ENCODE assay signal across 32 cellular contexts in the genomic region with DNA sequence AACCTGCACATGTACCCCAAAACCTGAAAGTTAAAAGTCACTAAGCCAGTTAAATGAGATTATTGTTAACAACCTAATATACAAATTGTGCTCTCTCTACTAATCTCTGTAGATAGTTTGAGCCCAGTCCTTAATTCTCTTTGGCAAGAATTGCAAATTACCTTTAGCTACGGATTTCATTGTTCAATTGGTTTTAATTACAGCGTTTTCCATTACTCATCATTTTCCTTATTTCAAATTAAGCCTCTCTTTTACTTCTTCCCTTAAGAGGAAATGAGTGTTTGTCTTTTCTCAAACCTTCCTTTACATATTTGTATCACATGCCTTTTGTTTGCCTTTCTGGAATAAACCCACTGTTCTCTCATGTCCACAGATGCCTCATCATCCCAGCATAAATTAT.
"Had no signal": no experiment of that assay in that cellular context is flagged by ENCODE, and none has a peak within 500 bp of the region (broad histone marks: within the 10 kb centered on the region; RNA-seq: fewer than 3 reads in every experiment).

No MANE protein-coding gene starts in this region.

- H3K36me3 ChIP-seq: brain microvascular endothelial cell, neutrophil, thoracic aorta, uterus had no signal

- H3K27ac Mint-ChIP-seq: activated CD4-positive, alpha-beta memory T cell treated with anti-CD3 and anti-CD28 coated beads, Interleukin-2, amount 10 ng/mL, durations not matched to agents 7 days and 5 days; activated CD4-positive, alpha-beta T cell treated with anti-CD3 and anti-CD28 coated beads, Interleukin-2, amount 10 ng/mL, durations not matched to agents 7 days and 5 days; activated T-helper 17 cell treated with anti-CD3 and anti-CD28 coated beads, Interleukin-2, amount 50 U/mL, for 72 hours; immature natural killer cell; naive B cell; nephron progenitor cell; stimulated activated effector memory CD8-positive, alpha-beta T cell treated with anti-CD3 and anti-CD28 coated beads, Interleukin-12 subunit alpha, Interleukin-12 subunit beta, amount 100 ng/mL, for 72 hours; stimulated activated naive CD8-positive, alpha-beta T cell treated with anti-CD3 and anti-CD28 coated beads, Interleukin-15, Interleukin-2, amounts not matched to agents 100 ng/mL and 50 ng/mL, for 24 hours; T-helper 2 cell treated with Interferon-gamma antibody and Interleukin-4, amounts not matched to agents 5 μg/mL and 100 μg/mL, for 36 hours; type B pancreatic cell had no signal

- H3K4me1 ChIP-seq: uterus had no signal

- H3K27me3 Mint-ChIP-seq: activated CD4-positive, alpha-beta memory T cell treated with anti-CD3 and anti-CD28 coated beads, Interleukin-2, amount 10 ng/mL, durations not matched to agents 7 days and 5 days; activated CD4-positive, alpha-beta T cell treated with anti-CD3 and anti-CD28 coated beads, Interleukin-2, amount 10 ng/mL, durations not matched to agents 7 days and 5 days; activated T-helper 17 cell treated with anti-CD3 and anti-CD28 coated beads, Interleukin-2, amount 50 U/mL, for 72 hours; naive B cell; stimulated activated naive CD8-positive, alpha-beta T cell treated with anti-CD3 and anti-CD28 coated beads, Interleukin-15, Interleukin-2, amounts not matched to agents 100 ng/mL and 50 ng/mL, for 24 hours had no signal

- FAIRE-seq: astrocyte, kidney had no signal

- DNase-seq: activated CD4-positive, alpha-beta memory T cell treated with anti-CD3 and anti-CD28 coated beads, Interleukin-2, amount 10 ng/mL, durations not matched to agents 7 days and 5 days; activated CD4-positive, alpha-beta T cell treated with anti-CD3 and anti-CD28 coated beads for 1 hour; activated CD4-positive, alpha-beta T cell treated with anti-CD3 and anti-CD28 coated beads, Interleukin-2, amount 10 ng/mL, durations not matched to agents 7 days and 5 days; activated gamma-delta T cell treated with Interleukin-2 at 50 U/mL for 16 hours; activated naive CD4-positive, alpha-beta T cell treated with anti-CD3 and anti-CD28 coated beads, Interleukin-2, amount 50 U/mL, for 16 hours; activated T-cell treated with anti-CD3 and anti-CD28 coated beads, Interleukin-2, amount 50 U/mL, for 4 hours; amniotic stem cell; brain microvascular endothelial cell; caudate nucleus; head of caudate nucleus; hippocampal formation; immature natural killer cell; kidney; left colon; mammary epithelial cell; naive B cell; nephron progenitor cell; stimulated activated CD4-positive, alpha-beta T cell treated with anti-CD3 and anti-CD28 coated beads, Interleukin-12 subunit alpha, Interleukin-12 subunit beta, amount 100 ng/mL, for 4 hours; stimulated activated CD4-positive, alpha-beta T cell treated with anti-CD3 and anti-CD28 coated beads, Interleukin-4, amount 100 ng/mL, for 24 hours; T-helper 1 cell; uterus had no signal

- H3K27ac ChIP-seq: brain microvascular endothelial cell, neutrophil, thoracic aorta, uterus had no signal

- H3K27me3 ChIP-seq: brain microvascular endothelial cell, neutrophil, uterus had no signal

- H3K9me3 ChIP-seq: neutrophil, thoracic aorta, uterus had no signal

- H3K36me3 Mint-ChIP-seq: naive B cell; stimulated activated effector memory CD8-positive, alpha-beta T cell treated with anti-CD3 and anti-CD28 coated beads, Interleukin-12 subunit alpha, Interleukin-12 subunit beta, amount 100 ng/mL, for 72 hours; type B pancreatic cell had no signal

- ATAC-seq: activated T-cell treated with anti-CD3 and anti-CD28 coated beads, Interleukin-2, amount 50 U/mL, for 4 hours; activated T-helper 17 cell treated with anti-CD3 and anti-CD28 coated beads, Interleukin-2, amount 50 U/mL, for 72 hours; esophagus mucosa; left colon; sciatic nerve; stimulated activated effector memory CD8-positive, alpha-beta T cell treated with anti-CD3 and anti-CD28 coated beads, Interleukin-12 subunit alpha, Interleukin-12 subunit beta, amount 100 ng/mL, for 72 hours had no signal

- H3K4me1 Mint-ChIP-seq: activated CD4-positive, alpha-beta memory T cell treated with anti-CD3 and anti-CD28 coated beads, Interleukin-2, amount 10 ng/mL, durations not matched to agents 7 days and 5 days; activated CD4-positive, alpha-beta T cell treated with anti-CD3 and anti-CD28 coated beads, Interleukin-2, amount 10 ng/mL, durations not matched to agents 7 days and 5 days; activated T-helper 17 cell treated with anti-CD3 and anti-CD28 coated beads, Interleukin-2, amount 50 U/mL, for 72 hours; immature natural killer cell; naive B cell; nephron progenitor cell; stimulated activated effector memory CD8-positive, alpha-beta T cell treated with anti-CD3 and anti-CD28 coated beads, Interleukin-12 subunit alpha, Interleukin-12 subunit beta, amount 100 ng/mL, for 72 hours had no signal

- H3K4me3 ChIP-seq: skin epidermis, thoracic aorta, uterus had no signal

- H3K4me3 Mint-ChIP-seq: activated CD4-positive, alpha-beta memory T cell treated with anti-CD3 and anti-CD28 coated beads, Interleukin-2, amount 10 ng/mL, durations not matched to agents 7 days and 5 days; activated CD4-positive, alpha-beta T cell treated with anti-CD3 and anti-CD28 coated beads, Interleukin-2, amount 10 ng/mL, durations not matched to agents 7 days and 5 days; activated T-cell treated with anti-CD3 and anti-CD28 coated beads, Interleukin-2, amount 50 U/mL, for 4 hours; activated T-helper 17 cell treated with anti-CD3 and anti-CD28 coated beads, Interleukin-2, amount 50 U/mL, for 72 hours; immature natural killer cell; naive B cell; nephron progenitor cell; stimulated activated effector memory CD8-positive, alpha-beta T cell treated with anti-CD3 and anti-CD28 coated beads, Interleukin-12 subunit alpha, Interleukin-12 subunit beta, amount 100 ng/mL, for 72 hours; stimulated activated naive CD8-positive, alpha-beta T cell treated with anti-CD3 and anti-CD28 coated beads, Interleukin-15, Interleukin-2, amounts not matched to agents 100 ng/mL and 50 ng/mL, for 24 hours; T-helper 2 cell treated with Interferon-gamma antibody and Interleukin-4, amounts not matched to agents 5 μg/mL and 100 μg/mL, for 36 hours; type B pancreatic cell had no signal

- H3K9me3 Mint-ChIP-seq: activated CD4-positive, alpha-beta memory T cell treated with anti-CD3 and anti-CD28 coated beads, Interleukin-2, amount 10 ng/mL, durations not matched to agents 7 days and 5 days; immature natural killer cell; stimulated activated effector memory CD8-positive, alpha-beta T cell treated with anti-CD3 and anti-CD28 coated beads, Interleukin-12 subunit alpha, Interleukin-12 subunit beta, amount 100 ng/mL, for 72 hours; stimulated activated naive CD8-positive, alpha-beta T cell treated with anti-CD3 and anti-CD28 coated beads, Interleukin-15, Interleukin-2, amounts not matched to agents 100 ng/mL and 50 ng/mL, for 24 hours; type B pancreatic cell had no signal
